ENCODE assay signal across 8 cellular contexts in genomic region chr14:28375295-28375694, GRCh38.
DNase-seq lines count a peak whose midpoint lies in the region; TF ChIP-seq lines count a peak whose summit lies in the region.
"Had no signal": no experiment of that assay in that cellular context is flagged by ENCODE, and none has a peak within 500 bp of the region (broad histone marks: within the 10 kb centered on the region; RNA-seq: fewer than 3 reads in every experiment).

No MANE protein-coding gene starts in this region.

- CTCF ChIA-PET in CD8-positive, alpha-beta memory T cell (lab: Charles Lee) = no interaction called here

- H3K27me3 ChIP-seq in thyroid gland = no peaks in the 10 kb centered on the region
- no peaks in the 10 kb centered on the region for H3K27me3 ChIP-seq in CD8-positive, alpha-beta memory T cell (ENCODE audit: insufficient read depth, low read length, poor library complexity, severe bottlenecking)

- no peak overlapping the region for H3K27ac Mint-ChIP-seq in neural crest cell (ENCODE audit: unreplicated experiment)
- no peak overlapping the region for H3K27ac Mint-ChIP-seq in CD8-positive, alpha-beta memory T cell
- H3K27ac Mint-ChIP-seq: activated T-cell treated with anti-CD3 and anti-CD28 coated beads, Interleukin-2, amount 50 U/mL, for 72 hours had no signal

- POLR2A ChIA-PET in CD8-positive, alpha-beta memory T cell (lab: Charles Lee) = no interaction called here

- no peak overlapping the region for H3K27ac ChIP-seq in thyroid gland
- H3K27ac ChIP-seq in CD8-positive, alpha-beta memory T cell (ENCODE audit: low read depth, low read length) = no peak overlapping the region

- H3K27me3 Mint-ChIP-seq in neural crest cell (ENCODE audit: low read depth) = no peaks in the 10 kb centered on the region
- H3K27me3 Mint-ChIP-seq in CD8-positive, alpha-beta memory T cell = no peaks in the 10 kb centered on the region

- intact Hi-C loops in thyroid gland (cut with DNase I) = no loop called here

- H3K4me3 Mint-ChIP-seq in neural crest cell = no peak overlapping the region
- H3K4me3 Mint-ChIP-seq in CD8-positive, alpha-beta memory T cell = no peak overlapping the region
- H3K4me3 Mint-ChIP-seq: activated T-cell treated with anti-CD3 and anti-CD28 coated beads, Interleukin-2, amount 50 U/mL, for 72 hours had no signal

- no peaks in the 10 kb centered on the region for H3K9me3 ChIP-seq in thyroid gland
- no peaks in the 10 kb centered on the region for H3K9me3 ChIP-seq in CD8-positive, alpha-beta memory T cell (ENCODE audit: low read length)

- H3K4me1 Mint-ChIP-seq in neural crest cell = no peaks in the 10 kb centered on the region
- no peaks in the 10 kb centered on the region for H3K4me1 Mint-ChIP-seq in CD8-positive, alpha-beta memory T cell

- no peaks in the 10 kb centered on the region for H3K36me3 Mint-ChIP-seq in neural crest cell (ENCODE audit: low read depth)
- no peaks in the 10 kb centered on the region for H3K36me3 Mint-ChIP-seq in CD8-positive, alpha-beta memory T cell

- no peak for TF ChIP-seq POLR2A in thyroid gland (IDR thresholded peaks at IDR 0.05)

- H3K9me3 Mint-ChIP-seq in neural crest cell = peaks cover 8% of the 10 kb centered on the region
- peaks cover 0 to 29% (median 11%) of the 10 kb centered on the region in 5 donors for H3K9me3 Mint-ChIP-seq in CD8-positive, alpha-beta memory T cell

- DNase-seq in HCEC 1CT = peak; percentile 45
- DNase-seq in NCI-H82 treated with DMSO at 0.1 percent for 48 hours (lab: John Stamatoyannopoulos, UW; ENCODE audit: unreplicated experiment) = peak; percentile 22
- peak; percentile 79 for DNase-seq in choroid plexus epithelial cell (ENCODE audit: low read depth)
- no peak for DNase-seq in neural crest cell (ENCODE audit: low read depth, low spot score)
- DNase-seq in thyroid gland = no peak
- no peak for DNase-seq in kidney tubule cell (ENCODE audit: low spot score)
- no peak for DNase-seq in CD8-positive, alpha-beta memory T cell
- DNase-seq: activated T-cell treated with anti-CD3 and anti-CD28 coated beads, Interleukin-2, amount 50 U/mL, for 72 hours had no signal

- TF ChIP-seq CTCF in choroid plexus epithelial cell (conservative IDR thresholded peaks at IDR 0.05; ENCODE audit: low read depth, low read length) (peak; percentile 90), neural crest cell (conservative IDR thresholded peaks at IDR 0.05) (peak; percentile 61), thyroid gland (IDR thresholded peaks at IDR 0.05) (no peak)

- no peaks in the 10 kb centered on the region for H3K4me1 ChIP-seq in thyroid gland
- H3K4me1 ChIP-seq in CD8-positive, alpha-beta memory T cell (ENCODE audit: insufficient read depth, low read length) = no peaks in the 10 kb centered on the region

- no peaks in the 10 kb centered on the region for H3K36me3 ChIP-seq in thyroid gland
- no peaks in the 10 kb centered on the region for H3K36me3 ChIP-seq in CD8-positive, alpha-beta memory T cell (ENCODE audit: insufficient read depth, low read length)

- no peak overlapping the region for H3K4me3 ChIP-seq in choroid plexus epithelial cell (ENCODE audit: low read depth, low read length)
- H3K4me3 ChIP-seq in thyroid gland (replicated peaks in 1 of 3) = no peak overlapping the region
- H3K4me3 ChIP-seq in CD8-positive, alpha-beta memory T cell (ENCODE audit: low read length) = no peak overlapping the region

Comparison
In these comparisons a context has a peak if more than half of its experiments do, and no peak if none do; other contexts are left out.
1. DNase-seq: peak in HCEC 1CT (single experiment), NCI-H82 treated with DMSO at 0.1 percent for 48 hours (single experiment) and choroid plexus epithelial cell (single experiment); none in neural crest cell (single experiment), thyroid gland (0 of 2), kidney tubule cell (single experiment) and CD8-positive, alpha-beta memory T cell (0 of 5).
2. CTCF ChIP-seq: peak in choroid plexus epithelial cell (single experiment) and neural crest cell (single experiment); none in thyroid gland (0 of 6).